ENCODE assay signal across 10 cellular contexts in genomic region chr11:314548-314875, GRCh38. TPM values are rescaled to one million over a fixed set of nuclear protein-coding genes. Genes with fewer than 3 reads are reported as not detected.
A peak's percentile ranks its signal among the peaks of the same experiment; 100 is the strongest.
DNase-seq lines count a peak whose midpoint lies in the region; TF ChIP-seq lines count a peak whose summit lies in the region.
"Not testable (repeated sequence)": the region's sequence is repeated elsewhere in the genome, so short reads cannot be mapped to it uniquely, and the experiment has no call there.
"Had no signal": no experiment of that assay in that cellular context is flagged by ENCODE, and none has a peak within 500 bp of the region (broad histone marks: within the 10 kb centered on the region; RNA-seq: fewer than 3 reads in every experiment).

No MANE protein-coding gene starts in this region.

- not testable (repeated sequence) for TF ChIP-seq POLR2A in stomach (IDR thresholded peaks at IDR 0.05)

- H3K36me3 ChIP-seq in BLaER1 treated with 17β-estradiol and CSF1 and Interleukin-3, amounts not matched to agents 10 nM and 100 nM = peaks cover 0 to 17% (median 10%) of the 10 kb centered on the region in 11 experiments; a peak in 11 of 22 replicates
- not testable (repeated sequence) for H3K36me3 ChIP-seq in HUES64 (ENCODE audit: insufficient read depth, low read length); kidney epithelial cell (ENCODE audit: control insufficient read depth, insufficient read depth, low read length); stomach

- not testable (repeated sequence) for TF ChIP-seq EP300 in stomach (IDR thresholded peaks at IDR 0.05)

- in situ Hi-C loops in astrocyte of the spinal cord (cut with HindIII; ENCODE audit: low sequenced_read_pairs) = not testable (repeated sequence)

- DNase-seq in activated CD4-positive, alpha-beta T cell treated with anti-CD3 and anti-CD28 coated beads, Interleukin-2, amount 10 ng/mL, durations not matched to agents 24 days and 14 days; astrocyte of the spinal cord (ENCODE audit: low read depth, low spot score); fibroblast of mammary gland (ENCODE audit: low read depth); kidney epithelial cell (ENCODE audit: low read depth); stomach: not testable (repeated sequence)

- intact Hi-C loops in activated CD4-positive, alpha-beta T cell treated with anti-CD3 and anti-CD28 coated beads, Interleukin-2, amount 10 ng/mL, durations not matched to agents 24 days and 14 days (cut with micrococcal nuclease) = loop anchor here (1.0 to 2.0 kb wide), 2 partner anchors 45 to 136 kb away; partner anchors contain the start of gene PTDSS2
- intact Hi-C loops in stomach (cut with DNase I; ENCODE audit: low total_unique reads) = not testable (repeated sequence)

- not testable (repeated sequence) for H3K9me3 Mint-ChIP-seq in activated CD4-positive, alpha-beta T cell treated with anti-CD3 and anti-CD28 coated beads, Interleukin-2, amount 10 ng/mL, durations not matched to agents 24 days and 14 days; nephron

- H3K4me1 Mint-ChIP-seq in activated CD4-positive, alpha-beta T cell treated with anti-CD3 and anti-CD28 coated beads, Interleukin-2, amount 10 ng/mL, durations not matched to agents 24 days and 14 days = peaks cover 33% of the 10 kb centered on the region
- H3K4me1 Mint-ChIP-seq in nephron = peaks cover 47% of the 10 kb centered on the region

- H3K27ac Mint-ChIP-seq in activated CD4-positive, alpha-beta T cell treated with anti-CD3 and anti-CD28 coated beads, Interleukin-2, amount 10 ng/mL, durations not matched to agents 24 days and 14 days = peak overlapping the region; percentile 98
- H3K27ac Mint-ChIP-seq in nephron = peak overlapping the region; percentile 93 to 96 (median 96)

- peak overlapping the region; percentile 76 to 89 (median 85); a peak in 21 of 22 replicates for H3K27ac ChIP-seq in BLaER1 treated with 17β-estradiol and CSF1 and Interleukin-3, amounts not matched to agents 10 nM and 100 nM
- H3K27ac ChIP-seq in HUES64 (ENCODE audit: low read depth, low read length) = not testable (repeated sequence)
- H3K27ac ChIP-seq in stomach = peak overlapping the region; percentile 79 to 95 (median 86)

- H3K4me1 ChIP-seq in BLaER1 treated with 17β-estradiol and CSF1 and Interleukin-3, amounts not matched to agents 10 nM and 100 nM = peaks cover 55 to 73% (median 64%) of the 10 kb centered on the region in 10 experiments
- H3K4me1 ChIP-seq in HUES64 (ENCODE audit: insufficient read depth, low read length) (peaks cover 39% of the 10 kb centered on the region), stomach (peaks cover 14 to 64% (median 40%) of the 10 kb centered on the region in 4 donors)

- H3K9ac ChIP-seq in BLaER1 treated with 17β-estradiol and CSF1 and Interleukin-3, amounts not matched to agents 10 nM and 100 nM = peak overlapping the region; percentile 72 to 83 (median 78); a peak in 21 of 22 replicates
- H3K9ac ChIP-seq in HUES64 (ENCODE audit: low read depth, low read length) = peak overlapping the region; percentile 44

- H3K4me3 Mint-ChIP-seq in activated CD4-positive, alpha-beta T cell treated with anti-CD3 and anti-CD28 coated beads, Interleukin-2, amount 10 ng/mL, durations not matched to agents 24 days and 14 days = peak overlapping the region; percentile 96
- H3K4me3 Mint-ChIP-seq in nephron = peak overlapping the region; percentile 82 to 90 (median 89)

- TF ChIP-seq CTCF in astrocyte of the spinal cord (IDR thresholded peaks at IDR 0.05; ENCODE audit: low read depth, low read length); fibroblast of mammary gland (conservative IDR thresholded peaks at IDR 0.05; ENCODE audit: control insufficient read depth, insufficient read depth, low read depth, low read length); kidney epithelial cell (IDR thresholded peaks at IDR 0.05; ENCODE audit: insufficient read depth, low read length, poor library complexity, severe bottlenecking); nephron (IDR thresholded peaks at IDR 0.05; ENCODE audit: unreplicated experiment in 3 of 3); stomach (IDR thresholded peaks at IDR 0.05): not testable (repeated sequence)

- not testable (repeated sequence) for H3K27me3 Mint-ChIP-seq in activated CD4-positive, alpha-beta T cell treated with anti-CD3 and anti-CD28 coated beads, Interleukin-2, amount 10 ng/mL, durations not matched to agents 24 days and 14 days
- H3K27me3 Mint-ChIP-seq in nephron (ENCODE audit: low read depth) = peaks cover 23% of the 10 kb centered on the region

- H3K4me3 ChIP-seq in BLaER1 treated with 17β-estradiol and CSF1 and Interleukin-3, amounts not matched to agents 10 nM and 100 nM = peak overlapping the region; percentile 50 to 74 (median 64)
- peak overlapping the region; percentile 67 for H3K4me3 ChIP-seq in HUES64 (ENCODE audit: low read length)
- peak overlapping the region; percentile 51 for H3K4me3 ChIP-seq in astrocyte of the spinal cord (ENCODE audit: low read depth, low read length)
- peak overlapping the region; percentile 72 for H3K4me3 ChIP-seq in fibroblast of mammary gland (ENCODE audit: control insufficient read depth, low read depth, low read length)
- peak overlapping the region; percentile 54 for H3K4me3 ChIP-seq in kidney epithelial cell (ENCODE audit: low read depth, low read length)
- peak overlapping the region; percentile 43 to 67 (median 48) for H3K4me3 ChIP-seq in stomach

- 0% methylated on average over 4 of the region's 6 CpGs for WGBS in HUES64
- 33 to 48% (median 39%) methylated on average over 5 to 6 of the region's 6 CpGs for WGBS in stomach, 5 donors

- H3K36me3 Mint-ChIP-seq in activated CD4-positive, alpha-beta T cell treated with anti-CD3 and anti-CD28 coated beads, Interleukin-2, amount 10 ng/mL, durations not matched to agents 24 days and 14 days (ENCODE audit: low read depth) = peaks cover 43% of the 10 kb centered on the region
- H3K36me3 Mint-ChIP-seq in nephron (ENCODE audit: low read depth) = not testable (repeated sequence)

- H3K27me3 ChIP-seq in BLaER1 treated with 17β-estradiol and CSF1 and Interleukin-3, amounts not matched to agents 10 nM and 100 nM = not testable (repeated sequence)
- H3K27me3 ChIP-seq in HUES64 (ENCODE audit: insufficient read depth, low read length) (peaks cover 32% of the 10 kb centered on the region), kidney epithelial cell (ENCODE audit: control insufficient read depth, insufficient read depth, low read length) (peaks cover 15% of the 10 kb centered on the region), stomach (peaks cover 0 to 25% (median 15%) of the 10 kb centered on the region in 3 donors)

- peak overlapping the region; percentile 75 to 97 (median 92) for H3K4me2 ChIP-seq in BLaER1 treated with 17β-estradiol and CSF1 and Interleukin-3, amounts not matched to agents 10 nM and 100 nM

- not testable (repeated sequence) for H4K20me1 ChIP-seq in BLaER1 treated with 17β-estradiol and CSF1 and Interleukin-3, amounts not matched to agents 10 nM and 100 nM

- H3K9me3 ChIP-seq in BLaER1 treated with 17β-estradiol and CSF1 and Interleukin-3, amounts not matched to agents 10 nM and 100 nM (replicated peaks in 1 of 11); HUES64 (ENCODE audit: insufficient read depth, low read depth, low read length); stomach: not testable (repeated sequence)

RNA-seq across cellular contexts. Expression of gene IFITM1, which starts 0.7 kb away (rescaled TPM):
- polyA plus RNA-seq in HUES64 (2013, experiment 1 of 2) = 343 TPM
- polyA plus RNA-seq in HUES64 (2013, experiment 2 of 2) = 396 TPM
- 241 and 256 TPM in 2 replicates for total RNA-seq in activated CD4-positive, alpha-beta T cell treated with anti-CD3 and anti-CD28 coated beads, Interleukin-2, amount 10 ng/mL, durations not matched to agents 24 days and 14 days
- 38.2 and 42.4 TPM in 2 replicates for total RNA-seq in kidney epithelial cell
- 10 to 100 TPM in 4 of 5 donors, 1 to 10 TPM in 1; 7.0 to 59.8 (median 17.3) TPM for total RNA-seq in stomach
- 100 to 1,000 TPM in 2 of 3 donors, 10 to 100 TPM in 1; 79.9 to 224 (median 119) TPM for polyA plus RNA-seq in stomach

RNA-seq across cellular contexts. Expression of gene IFITM3, which starts 6.1 kb away (rescaled TPM):
- polyA plus RNA-seq in HUES64 (2013, experiment 1 of 2) = 177 TPM
- polyA plus RNA-seq in HUES64 (2013, experiment 2 of 2) = 210 TPM
- total RNA-seq in activated CD4-positive, alpha-beta T cell treated with anti-CD3 and anti-CD28 coated beads, Interleukin-2, amount 10 ng/mL, durations not matched to agents 24 days and 14 days = 5.0 and 6.0 TPM in 2 replicates
- 93.7 and 125 TPM in 2 replicates for total RNA-seq in kidney epithelial cell
- 100 to 1,000 TPM in 3 of 5 donors, 10 to 100 TPM in 2; 11.9 to 271 (median 127) TPM for total RNA-seq in stomach
- 1,000 to 10,000 TPM in 1 of 3 donors, 100 to 1,000 TPM in 2; 538 to 1,128 (median 677) TPM for polyA plus RNA-seq in stomach

RNA-seq across cellular contexts. Expression of gene IFITM2, which starts 6.9 kb away (rescaled TPM):
- polyA plus RNA-seq in HUES64 (2013, experiment 1 of 2) = 152 TPM
- polyA plus RNA-seq in HUES64 (2013, experiment 2 of 2) = 233 TPM
- total RNA-seq in activated CD4-positive, alpha-beta T cell treated with anti-CD3 and anti-CD28 coated beads, Interleukin-2, amount 10 ng/mL, durations not matched to agents 24 days and 14 days = 659 and 674 TPM in 2 replicates
- total RNA-seq in kidney epithelial cell (39.9 and 55.0 TPM in 2 replicates), stomach (10 to 100 TPM in 4 of 5 donors, 1 to 10 TPM in 1; 8.8 to 61.7 (median 12.9) TPM)
- 100 to 1,000 TPM; 276 to 394 (median 344) TPM for polyA plus RNA-seq in stomach

RNA-seq across cellular contexts. Expression of gene IFITM5, which starts 15.2 kb away (rescaled TPM):
- polyA plus RNA-seq in HUES64 (2013, experiment 1 of 2) = not detected
- not detected for polyA plus RNA-seq in HUES64 (2013, experiment 2 of 2)
- total RNA-seq in activated CD4-positive, alpha-beta T cell treated with anti-CD3 and anti-CD28 coated beads, Interleukin-2, amount 10 ng/mL, durations not matched to agents 24 days and 14 days = not detected in 2 replicates
- total RNA-seq in kidney epithelial cell = not detected in 2 replicates
- under 1 TPM in 1 of 5 donors, not detected in 4; 0.73 TPM for total RNA-seq in stomach
- polyA plus RNA-seq in stomach = not detected
- total RNA-seq: G401, renal cortical epithelial cell had no signal

RNA-seq across cellular contexts. Expression of gene PGGHG, which starts 25.6 kb away (rescaled TPM):
- polyA plus RNA-seq in HUES64 (2013, experiment 1 of 2) = 16.6 TPM
- polyA plus RNA-seq in HUES64 (2013, experiment 2 of 2) = 19.9 TPM
- 136 and 142 TPM in 2 replicates for total RNA-seq in activated CD4-positive, alpha-beta T cell treated with anti-CD3 and anti-CD28 coated beads, Interleukin-2, amount 10 ng/mL, durations not matched to agents 24 days and 14 days
- total RNA-seq in kidney epithelial cell (10.5 and 13.1 TPM in 2 replicates), stomach (10 to 100 TPM in 4 of 5 donors, 1 to 10 TPM in 1; 3.5 to 34.8 (median 11.9) TPM)
- polyA plus RNA-seq in stomach = 10 to 100 TPM; 14.4 to 44.0 (median 20.7) TPM

Comparison
In these comparisons a context has a peak if more than half of its experiments do, and no peak if none do; other contexts are left out.
1. RNA of gene IFITM2, which starts 6.9 kb away (total RNA-seq): 659 to 674 TPM in activated CD4-positive, alpha-beta T cell treated with anti-CD3 and anti-CD28 coated beads, Interleukin-2, amount 10 ng/mL, durations not matched to agents 24 days and 14 days; 39.9 to 55.0 TPM in kidney epithelial cell and 8.8 to 61.7 TPM in stomach; every median in the first group is over 10 times any median in the second.
2. Peak in every context shown above with its lines, with median percentiles within 50 percentile points of each other: H3K4me3 ChIP-seq.